In the genomic region with DNA sequence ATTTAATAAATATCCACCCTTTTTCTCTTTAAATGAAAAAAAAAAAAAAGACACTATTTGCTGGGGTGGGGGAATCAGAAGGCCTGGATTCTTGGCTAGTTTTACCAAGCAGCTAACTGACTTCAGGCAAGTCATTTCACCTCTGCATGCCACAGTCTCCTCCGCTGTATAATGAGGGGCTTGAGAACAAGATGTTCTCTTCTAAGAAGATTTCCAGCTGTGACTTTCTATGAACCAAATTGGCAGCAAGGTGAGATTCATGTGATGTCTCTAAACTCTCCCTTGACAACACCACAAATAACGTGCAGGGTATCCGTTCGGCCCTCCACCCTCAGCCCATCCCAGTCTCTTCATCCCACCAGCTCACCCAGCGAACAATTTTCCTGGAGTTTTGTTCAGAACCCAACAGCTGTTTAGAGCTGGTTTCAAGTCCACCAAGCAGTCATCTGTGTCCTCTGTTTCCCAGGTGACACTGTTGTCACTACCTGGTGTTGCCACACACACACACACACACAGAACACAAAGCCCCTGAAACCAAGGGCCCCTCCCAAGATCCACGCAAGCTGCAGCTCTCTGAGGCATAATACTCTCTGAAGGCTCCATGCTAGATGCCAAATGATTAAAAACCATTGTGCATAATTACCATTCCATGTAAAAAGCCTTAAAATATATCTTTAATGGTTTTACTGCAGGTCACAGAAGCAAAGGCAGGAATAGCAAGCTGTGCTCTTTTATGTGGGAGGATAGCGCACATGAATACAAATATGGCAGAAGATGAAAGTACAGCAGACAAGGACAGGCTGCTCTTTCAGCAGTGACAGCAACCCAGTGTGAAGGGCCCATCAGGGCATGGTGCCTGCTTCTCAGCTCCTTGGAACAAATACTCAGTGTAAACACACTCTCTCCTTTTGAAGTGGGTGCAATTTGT, we compare ENCODE assay signal across 9 cellular contexts. TPM values are rescaled to one million over a fixed set of nuclear protein-coding genes. Genes with fewer than 3 reads are reported as not detected.
DNase-seq lines count a peak whose midpoint lies in the region; ATAC-seq and TF ChIP-seq lines count a peak whose summit lies in the region.
"Had no signal": no experiment of that assay in that cellular context is flagged by ENCODE, and none has a peak within 500 bp of the region (broad histone marks: within the 10 kb centered on the region; RNA-seq: fewer than 3 reads in every experiment).

No MANE protein-coding gene starts in this region.

- peaks cover 1% of the 10 kb centered on the region for H3K79me1 ChIP-seq in mesenchymal stem cell (replicated peaks; ENCODE audit: low read length, poor library complexity, severe bottlenecking)

- CTCF ChIA-PET in activated CD4-positive, alpha-beta memory T cell treated with anti-CD3 and anti-CD28 coated beads for 36 hours (lab: Charles Lee), result interaction anchor here (1.0 kb wide), 1 partner anchor 64 kb away, joined by 5 read pairs; no protein-coding TSS in a partner anchor

- no peak overlapping the region for H3K9ac ChIP-seq in mesenchymal stem cell (ENCODE audit: low read length)

- H3K36me3 Mint-ChIP-seq in activated CD4-positive, alpha-beta memory T cell treated with anti-CD3 and anti-CD28 coated beads for 36 hours, result no peaks in the 10 kb centered on the region
- peaks cover 6 to 7% of the 10 kb centered on the region in 2 donors for H3K36me3 Mint-ChIP-seq in CD14-positive monocyte

- no peak overlapping the region for H3K4ac ChIP-seq in mesenchymal stem cell (ENCODE audit: low read depth in 1 of 2, low read length in 2 of 2)

- peak overlapping the region in 1 of 2 experiments; percentile 19 for H3K23ac ChIP-seq in mesenchymal stem cell (ENCODE audit: low read length in 2 of 2)

- intact Hi-C loops in activated CD4-positive, alpha-beta memory T cell treated with anti-CD3 and anti-CD28 coated beads for 36 hours (cut with micrococcal nuclease), result no loop called here
- intact Hi-C loops in CD14-positive monocyte (cut with micrococcal nuclease), result loop anchor here in 1 of 2 donors (10.0 kb wide), 2 partner anchors 47 to 63 kb away; no protein-coding TSS in a partner anchor

- peak overlapping the region in 1 of 2 experiments; percentile 35 for H3K18ac ChIP-seq in mesenchymal stem cell (ENCODE audit: low read depth in 1 of 2, low read length in 2 of 2)

- H2AK5ac ChIP-seq in mesenchymal stem cell (ENCODE audit: low read length, severe bottlenecking), result no peak overlapping the region

- no peak overlapping the region for H3K14ac ChIP-seq in mesenchymal stem cell (ENCODE audit: low read length in 2 of 2)

- peak overlapping the region; percentile 4 for H3K27ac ChIP-seq in mesenchymal stem cell (ENCODE audit: low read length, poor library complexity, severe bottlenecking)

- H3K27me3 Mint-ChIP-seq in activated CD4-positive, alpha-beta memory T cell treated with anti-CD3 and anti-CD28 coated beads for 36 hours, result no peaks in the 10 kb centered on the region
- H3K27me3 Mint-ChIP-seq in CD14-positive monocyte (ENCODE audit: low read depth in 3 of 3), result peaks cover 0 to 3% (median 0%) of the 10 kb centered on the region in 3 donors
- H3K27me3 Mint-ChIP-seq in stimulated activated naive CD8-positive, alpha-beta T cell treated with anti-CD3 and anti-CD28 coated beads, Interleukin-15, amount 100 ng/mL, for 72 hours, result peaks cover 7% of the 10 kb centered on the region

- peak overlapping the region in 1 of 2 experiments; percentile 49 for H2BK12ac ChIP-seq in mesenchymal stem cell (ENCODE audit: low read length in 2 of 2)

- H3K9me3 ChIP-seq in mesenchymal stem cell (ENCODE audit: control insufficient read depth, low read length), result no peaks in the 10 kb centered on the region

- no peak overlapping the region for H3K4me2 ChIP-seq in mesenchymal stem cell (ENCODE audit: low read length, poor library complexity, severe bottlenecking)

- H3K27ac Mint-ChIP-seq in activated CD4-positive, alpha-beta memory T cell treated with anti-CD3 and anti-CD28 coated beads for 36 hours, result no peak overlapping the region
- no peak overlapping the region for H3K27ac Mint-ChIP-seq in CD14-positive monocyte
- H3K27ac Mint-ChIP-seq in stimulated activated naive CD8-positive, alpha-beta T cell treated with anti-CD3 and anti-CD28 coated beads, Interleukin-15, amount 100 ng/mL, for 72 hours, result no peak overlapping the region
- H3K27ac Mint-ChIP-seq: T-helper 2 cell treated with Interferon-gamma antibody and Interleukin-4, amounts not matched to agents 5 μg/mL and 100 μg/mL, for 36 hours had no signal

- no peak overlapping the region for H2AFZ ChIP-seq in mesenchymal stem cell (ENCODE audit: low read depth, low read length)

- DNase-seq in mesenchymal stem cell (no peak), CD14-positive monocyte (ENCODE audit: low spot score) (no peak)
- DNase-seq in activated CD4-positive, alpha-beta memory T cell treated with anti-CD3 and anti-CD28 coated beads for 36 hours, result no peak
- DNase-seq in activated CD4-positive, alpha-beta T cell treated with anti-CD3 and anti-CD28 coated beads for 1 hour, result no peak
- DNase-seq in stimulated activated naive CD8-positive, alpha-beta T cell treated with anti-CD3 and anti-CD28 coated beads, Interleukin-15, amount 100 ng/mL, for 72 hours, result no peak

- H3K4me3 Mint-ChIP-seq in activated CD4-positive, alpha-beta memory T cell treated with anti-CD3 and anti-CD28 coated beads for 36 hours, result no peak overlapping the region
- no peak overlapping the region for H3K4me3 Mint-ChIP-seq in CD14-positive monocyte
- H3K4me3 Mint-ChIP-seq in stimulated activated naive CD8-positive, alpha-beta T cell treated with anti-CD3 and anti-CD28 coated beads, Interleukin-15, amount 100 ng/mL, for 72 hours, result no peak overlapping the region
- H3K4me3 Mint-ChIP-seq: T-helper 2 cell treated with Interferon-gamma antibody and Interleukin-4, amounts not matched to agents 5 μg/mL and 100 μg/mL, for 36 hours had no signal

- no peaks in the 10 kb centered on the region for H3K9me3 Mint-ChIP-seq in activated CD4-positive, alpha-beta memory T cell treated with anti-CD3 and anti-CD28 coated beads for 36 hours
- no peaks in the 10 kb centered on the region for H3K9me3 Mint-ChIP-seq in CD14-positive monocyte
- no peaks in the 10 kb centered on the region for H3K9me3 Mint-ChIP-seq in stimulated activated naive CD8-positive, alpha-beta T cell treated with anti-CD3 and anti-CD28 coated beads, Interleukin-15, amount 100 ng/mL, for 72 hours
- H3K9me3 Mint-ChIP-seq: T-helper 2 cell treated with Interferon-gamma antibody and Interleukin-4, amounts not matched to agents 5 μg/mL and 100 μg/mL, for 36 hours had no signal

- peaks cover 0 to 7% of the 10 kb centered on the region in 2 experiments for H3K36me3 ChIP-seq in mesenchymal stem cell (ENCODE audit: control insufficient read depth in 1 of 2, insufficient read depth in 2 of 2, low read depth in 1 of 2, low read length in 2 of 2)

- TF ChIP-seq CTCF in CD14-positive monocyte (IDR thresholded peaks at IDR 0.05), result no peak

- POLR2A ChIA-PET in activated CD4-positive, alpha-beta memory T cell treated with anti-CD3 and anti-CD28 coated beads for 36 hours (lab: Charles Lee), result interaction anchor here (1.2 kb wide), 1 partner anchor 65 kb away, joined by 3 read pairs; no protein-coding TSS in a partner anchor

- no peak overlapping the region for H2BK5ac ChIP-seq in mesenchymal stem cell (ENCODE audit: low read depth, low read length, poor library complexity, severe bottlenecking)

- no peak overlapping the region for H4K8ac ChIP-seq in mesenchymal stem cell (ENCODE audit: low read length)

- no peaks in the 10 kb centered on the region for H3K27me3 ChIP-seq in mesenchymal stem cell (ENCODE audit: control insufficient read depth in 1 of 2, insufficient read depth in 1 of 2, low read length in 2 of 2)

- peaks cover 9% of the 10 kb centered on the region for H3K4me1 Mint-ChIP-seq in activated CD4-positive, alpha-beta memory T cell treated with anti-CD3 and anti-CD28 coated beads for 36 hours (ENCODE audit: low read depth)
- H3K4me1 Mint-ChIP-seq in CD14-positive monocyte, result peaks cover 9% of the 10 kb centered on the region
- H3K4me1 Mint-ChIP-seq in stimulated activated naive CD8-positive, alpha-beta T cell treated with anti-CD3 and anti-CD28 coated beads, Interleukin-15, amount 100 ng/mL, for 72 hours, result peaks cover 15% of the 10 kb centered on the region

- H3K4me1 ChIP-seq in mesenchymal stem cell (ENCODE audit: control insufficient read depth, insufficient read depth, low read depth, low read length), result peaks cover 17% of the 10 kb centered on the region

- H2BK15ac ChIP-seq in mesenchymal stem cell (ENCODE audit: low read depth, poor library complexity, severe bottlenecking), result no peak overlapping the region

- ATAC-seq in GM18517 (IDR thresholded peaks at IDR 0.05; ENCODE audit: unreplicated experiment), result peak; percentile 16
- peak; percentile 9 for ATAC-seq in GM21619 (IDR thresholded peaks at IDR 0.05; ENCODE audit: unreplicated experiment)
- peak; percentile 10 for ATAC-seq in HG03565 (IDR thresholded peaks at IDR 0.05; ENCODE audit: unreplicated experiment)
- no peak for ATAC-seq in stimulated activated naive CD8-positive, alpha-beta T cell treated with anti-CD3 and anti-CD28 coated beads, Interleukin-15, amount 100 ng/mL, for 72 hours

- H3K4me3 ChIP-seq in mesenchymal stem cell (ENCODE audit: insufficient read depth in 1 of 2, low read depth in 1 of 2, low read length in 2 of 2), result no peak overlapping the region

- no peak overlapping the region for H4K91ac ChIP-seq in mesenchymal stem cell (ENCODE audit: low read length)

- 97% methylated on average over 6 of the region's 7 CpGs for WGBS in mesenchymal stem cell

- no peak overlapping the region for H2BK120ac ChIP-seq in mesenchymal stem cell (ENCODE audit: low read depth, low read length)

RNA-seq across cellular contexts. Expression of gene ARHGAP18, which starts 48.2 kb away (rescaled TPM):
- polyA plus RNA-seq in mesenchymal stem cell (2013, experiment 1 of 2), result 22.2 TPM
- 22.1 TPM for polyA plus RNA-seq in mesenchymal stem cell (2013, experiment 2 of 2)
- 1 to 10 TPM; 7.0 to 9.2 TPM for total RNA-seq in activated CD4-positive, alpha-beta memory T cell treated with anti-CD3 and anti-CD28 coated beads for 36 hours
- polyA plus RNA-seq in CD14-positive monocyte, result 1 to 10 TPM; 3.7 to 5.6 TPM
